ENCODE assay signal across 8 cellular contexts in genomic region chr2:181430406-181431199, GRCh38. TPM values are rescaled to one million over a fixed set of nuclear protein-coding genes. Genes with fewer than 3 reads are reported as not detected.
A peak's percentile ranks its signal among the peaks of the same experiment; 100 is the strongest.
DNase-seq lines count a peak whose midpoint lies in the region; ATAC-seq, FAIRE-seq and TF ChIP-seq lines count a peak whose summit lies in the region.

No MANE protein-coding gene starts in this region.

- no peaks in the 10 kb centered on the region for H3K79me2 ChIP-seq in PC-9 (ENCODE audit: low read depth)

- TF ChIP-seq POLR2A in GM12892 (IDR thresholded peaks at IDR 0.05; ENCODE audit: low read depth, low read length) (no peak), erythroblast (IDR thresholded peaks at IDR 0.05; ENCODE audit: low read length) (no peak)

- no peak overlapping the region for H3K27ac ChIP-seq in PC-9

- no peaks in the 10 kb centered on the region for H3K4me1 ChIP-seq in PC-9 (replicated peaks; ENCODE audit: insufficient read depth)

- FAIRE-seq in GM12892 (lab: Jason Lieb, UNC) = peak; percentile 44

- no peak overlapping the region for H2AFZ ChIP-seq in PC-9

- ATAC-seq in HG02763 (IDR thresholded peaks at IDR 0.05; ENCODE audit: unreplicated experiment) = no peak

- CTCF ChIA-PET in PC-9 (lab: Charles Lee) = no interaction called here

- TF ChIP-seq CTCF in PC-9 (conservative IDR thresholded peaks at IDR 0.05) = peak; percentile 61

- POLR2A ChIA-PET in PC-9 (lab: Charles Lee; ENCODE audit: unreplicated experiment) = no interaction called here

- H3K9me2 ChIP-seq in PC-9 (ENCODE audit: insufficient read depth) = peaks cover 4% of the 10 kb centered on the region; the same call in 1 of the 2 replicates

- H3K4me3 ChIP-seq in PC-9 = no peak overlapping the region

- DNase-seq in A172 (ENCODE audit: low spot score) = peak; percentile 22
- no peak for DNase-seq in GM12892 (ENCODE audit: insufficient read length)
- no peak for DNase-seq in PC-9
- DNase-seq in erythroblast (lab: John Stamatoyannopoulos, UW) = peak; percentile 60 to 74
- DNase-seq in superior temporal gyrus (ENCODE audit: extremely low spot score) = no peak
- no peak for DNase-seq in NCI-H2227 (lab: John Stamatoyannopoulos, UW; ENCODE audit: unreplicated experiment)
- no peak for DNase-seq in NCI-H2029 (lab: John Stamatoyannopoulos, UW)

- H3K27me3 ChIP-seq in PC-9 (ENCODE audit: insufficient read depth, low read depth) = no peaks in the 10 kb centered on the region

- no peaks in the 10 kb centered on the region for H3K9me3 ChIP-seq in PC-9 (ENCODE audit: insufficient read depth, low read depth)

- intact Hi-C loops in PC-9 (cut with micrococcal nuclease; ENCODE audit: unreplicated experiment) = no loop called here

- no peaks in the 10 kb centered on the region; the same call in 1 of the 2 replicates for H3F3A ChIP-seq in PC-9 (ENCODE audit: insufficient read depth, low read depth)

- no peak overlapping the region for H3K4me2 ChIP-seq in PC-9

- no peaks in the 10 kb centered on the region for H4K20me1 ChIP-seq in PC-9 (ENCODE audit: insufficient read depth)

- no TSS peak for BruUV-seq in PC-9 (replicated peaks; lab: Mats Ljungman, UMichigan)

- no peaks in the 10 kb centered on the region for H3K36me3 ChIP-seq in PC-9 (ENCODE audit: low read depth)

RNA-seq across cellular contexts. Expression of gene ITGA4, which starts 26.6 kb away (rescaled TPM):
- total RNA-seq in A172 (2014; rRNA removed; shearing (Covaris generic)) = 17.8 and 23.5 TPM in 2 replicates
- 35.3 TPM for polyA plus RNA-seq in GM12892 (2012; ENCODE audit: missing spikeins)
- total RNA-seq in PC-9 (2021) = 0.15 and 0.35 TPM in 2 replicates

Comparison
In these comparisons a context has a peak if more than half of its experiments do, and no peak if none do; other contexts are left out.
1. DNase-seq: peak in A172 (single experiment) and erythroblast (2 of 2); none in GM12892 (single experiment), PC-9 (0 of 2), superior temporal gyrus (single experiment), NCI-H2227 (single experiment) and NCI-H2029 (single experiment).
2. RNA of gene ITGA4, which starts 26.6 kb away (total RNA-seq): 17.8 to 23.5 TPM in A172; 0.15 to 0.35 TPM in PC-9; every median in the first group is over 10 times any median in the second.